Comparison of ENCODE assay signal across 1 cellular context in the genomic region with DNA sequence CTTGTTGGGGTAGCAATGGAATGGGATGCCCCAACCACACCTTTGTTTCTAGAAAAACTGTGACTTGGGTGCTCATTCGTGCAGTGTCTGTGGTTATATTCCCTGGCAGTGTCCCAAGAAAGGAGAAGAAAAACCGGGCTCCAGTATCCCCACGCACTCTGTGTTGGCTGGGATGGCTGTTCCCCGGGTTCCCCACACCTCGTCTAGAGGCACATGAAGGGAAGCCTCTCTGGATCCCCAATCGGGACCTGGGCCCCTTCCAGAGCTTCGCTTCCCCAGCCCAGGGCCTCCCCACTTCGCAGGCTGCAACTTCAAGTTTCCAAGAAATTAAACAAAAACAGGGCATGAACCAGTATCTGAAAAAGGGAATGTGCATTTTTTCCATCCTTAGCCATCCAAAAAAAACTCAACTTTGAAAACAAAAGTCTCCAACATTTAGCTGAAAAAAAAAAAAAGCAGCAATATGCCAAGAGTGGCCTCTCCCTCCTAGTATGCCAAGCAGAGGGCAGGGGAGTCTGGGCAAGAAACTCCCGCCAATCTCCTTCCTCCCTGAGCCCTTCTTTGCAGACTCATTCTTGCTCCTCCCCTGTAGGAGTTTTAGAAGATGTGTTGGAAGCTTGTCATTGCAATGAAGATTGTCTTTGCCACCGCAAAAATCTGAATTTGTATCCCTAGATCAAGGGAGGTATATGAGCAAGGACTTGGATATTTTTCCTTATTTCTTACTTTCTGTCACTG.
TF ChIP-seq lines count a peak whose summit lies in the region.

No MANE protein-coding gene starts in this region.

TF ChIP-seq in SK-N-SH treated with all-trans-retinoic acid at 6 μM for 48 hours, 23 proteins besides CTCF, POLR2A, EP300 and RAD21 (continued from another document):
- TF ChIP-seq, protein P1, sequence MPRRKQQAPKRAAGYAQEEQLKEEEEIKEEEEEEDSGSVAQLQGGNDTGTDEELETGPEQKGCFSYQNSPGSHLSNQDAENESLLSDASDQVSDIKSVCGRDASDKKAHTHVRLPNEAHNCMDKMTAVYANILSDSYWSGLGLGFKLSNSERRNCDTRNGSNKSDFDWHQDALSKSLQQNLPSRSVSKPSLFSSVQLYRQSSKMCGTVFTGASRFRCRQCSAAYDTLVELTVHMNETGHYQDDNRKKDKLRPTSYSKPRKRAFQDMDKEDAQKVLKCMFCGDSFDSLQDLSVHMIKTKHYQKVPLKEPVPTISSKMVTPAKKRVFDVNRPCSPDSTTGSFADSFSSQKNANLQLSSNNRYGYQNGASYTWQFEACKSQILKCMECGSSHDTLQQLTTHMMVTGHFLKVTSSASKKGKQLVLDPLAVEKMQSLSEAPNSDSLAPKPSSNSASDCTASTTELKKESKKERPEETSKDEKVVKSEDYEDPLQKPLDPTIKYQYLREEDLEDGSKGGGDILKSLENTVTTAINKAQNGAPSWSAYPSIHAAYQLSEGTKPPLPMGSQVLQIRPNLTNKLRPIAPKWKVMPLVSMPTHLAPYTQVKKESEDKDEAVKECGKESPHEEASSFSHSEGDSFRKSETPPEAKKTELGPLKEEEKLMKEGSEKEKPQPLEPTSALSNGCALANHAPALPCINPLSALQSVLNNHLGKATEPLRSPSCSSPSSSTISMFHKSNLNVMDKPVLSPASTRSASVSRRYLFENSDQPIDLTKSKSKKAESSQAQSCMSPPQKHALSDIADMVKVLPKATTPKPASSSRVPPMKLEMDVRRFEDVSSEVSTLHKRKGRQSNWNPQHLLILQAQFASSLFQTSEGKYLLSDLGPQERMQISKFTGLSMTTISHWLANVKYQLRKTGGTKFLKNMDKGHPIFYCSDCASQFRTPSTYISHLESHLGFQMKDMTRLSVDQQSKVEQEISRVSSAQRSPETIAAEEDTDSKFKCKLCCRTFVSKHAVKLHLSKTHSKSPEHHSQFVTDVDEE (CRISPR knock-in tag; IDR thresholded peaks at IDR 0.05) = no peak
- no peak for TF ChIP-seq OSR1 (CRISPR knock-in tag; IDR thresholded peaks at IDR 0.05)
- TF ChIP-seq ZFP30 (CRISPR knock-in tag; IDR thresholded peaks at IDR 0.05) = no peak
- TF ChIP-seq, protein P2, sequence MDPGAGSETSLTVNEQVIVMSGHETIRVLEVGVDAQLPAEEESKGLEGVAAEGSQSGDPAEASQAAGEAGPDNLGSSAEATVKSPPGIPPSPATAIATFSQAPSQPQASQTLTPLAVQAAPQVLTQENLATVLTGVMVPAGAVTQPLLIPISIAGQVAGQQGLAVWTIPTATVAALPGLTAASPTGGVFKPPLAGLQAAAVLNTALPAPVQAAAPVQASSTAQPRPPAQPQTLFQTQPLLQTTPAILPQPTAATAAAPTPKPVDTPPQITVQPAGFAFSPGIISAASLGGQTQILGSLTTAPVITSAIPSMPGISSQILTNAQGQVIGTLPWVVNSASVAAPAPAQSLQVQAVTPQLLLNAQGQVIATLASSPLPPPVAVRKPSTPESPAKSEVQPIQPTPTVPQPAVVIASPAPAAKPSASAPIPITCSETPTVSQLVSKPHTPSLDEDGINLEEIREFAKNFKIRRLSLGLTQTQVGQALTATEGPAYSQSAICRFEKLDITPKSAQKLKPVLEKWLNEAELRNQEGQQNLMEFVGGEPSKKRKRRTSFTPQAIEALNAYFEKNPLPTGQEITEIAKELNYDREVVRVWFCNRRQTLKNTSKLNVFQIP (CRISPR knock-in tag; IDR thresholded peaks at IDR 0.05; ENCODE audit: borderline replicate concordance, low read depth) = no peak
- no peak for TF ChIP-seq TCF4 (CRISPR knock-in tag; IDR thresholded peaks at IDR 0.05; ENCODE audit: borderline replicate concordance)
- no peak for TF ChIP-seq CSDC2 (CRISPR knock-in tag; IDR thresholded peaks at IDR 0.05)
- TF ChIP-seq, protein P3, sequence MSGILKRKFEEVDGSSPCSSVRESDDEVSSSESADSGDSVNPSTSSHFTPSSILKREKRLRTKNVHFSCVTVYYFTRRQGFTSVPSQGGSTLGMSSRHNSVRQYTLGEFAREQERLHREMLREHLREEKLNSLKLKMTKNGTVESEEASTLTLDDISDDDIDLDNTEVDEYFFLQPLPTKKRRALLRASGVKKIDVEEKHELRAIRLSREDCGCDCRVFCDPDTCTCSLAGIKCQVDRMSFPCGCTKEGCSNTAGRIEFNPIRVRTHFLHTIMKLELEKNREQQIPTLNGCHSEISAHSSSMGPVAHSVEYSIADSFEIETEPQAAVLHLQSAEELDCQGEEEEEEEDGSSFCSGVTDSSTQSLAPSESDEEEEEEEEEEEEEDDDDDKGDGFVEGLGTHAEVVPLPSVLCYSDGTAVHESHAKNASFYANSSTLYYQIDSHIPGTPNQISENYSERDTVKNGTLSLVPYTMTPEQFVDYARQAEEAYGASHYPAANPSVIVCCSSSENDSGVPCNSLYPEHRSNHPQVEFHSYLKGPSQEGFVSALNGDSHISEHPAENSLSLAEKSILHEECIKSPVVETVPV (CRISPR knock-in tag; IDR thresholded peaks at IDR 0.05) = no peak
- no peak for TF ChIP-seq ZFP3 (CRISPR knock-in tag; IDR thresholded peaks at IDR 0.05)
